ENCODE assay signal across 1 cellular context in genomic region chr14:89440997-89441909, GRCh38.
TF ChIP-seq lines count a peak whose summit lies in the region.

No MANE protein-coding gene starts in this region.

TF ChIP-seq in IMR-90, 13 proteins besides CTCF, POLR2A, EP300 and RAD21:
- no peak for TF ChIP-seq MAFK (IDR thresholded peaks at IDR 0.05; ENCODE audit: low read depth, low read length)
- TF ChIP-seq SMC3 (IDR thresholded peaks at IDR 0.05; ENCODE audit: low read depth, low read length): no peak
- TF ChIP-seq FOS (IDR thresholded peaks at IDR 0.05; ENCODE audit: low read depth, low read length): no peak
- no peak for TF ChIP-seq RCOR1 (IDR thresholded peaks at IDR 0.05; ENCODE audit: insufficient replicate concordance, low read length)
- TF ChIP-seq, protein P1, sequence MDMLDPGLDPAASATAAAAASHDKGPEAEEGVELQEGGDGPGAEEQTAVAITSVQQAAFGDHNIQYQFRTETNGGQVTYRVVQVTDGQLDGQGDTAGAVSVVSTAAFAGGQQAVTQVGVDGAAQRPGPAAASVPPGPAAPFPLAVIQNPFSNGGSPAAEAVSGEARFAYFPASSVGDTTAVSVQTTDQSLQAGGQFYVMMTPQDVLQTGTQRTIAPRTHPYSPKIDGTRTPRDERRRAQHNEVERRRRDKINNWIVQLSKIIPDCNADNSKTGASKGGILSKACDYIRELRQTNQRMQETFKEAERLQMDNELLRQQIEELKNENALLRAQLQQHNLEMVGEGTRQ (IDR thresholded peaks at IDR 0.05; ENCODE audit: low read depth, low read length): no peak
- TF ChIP-seq, protein P2, sequence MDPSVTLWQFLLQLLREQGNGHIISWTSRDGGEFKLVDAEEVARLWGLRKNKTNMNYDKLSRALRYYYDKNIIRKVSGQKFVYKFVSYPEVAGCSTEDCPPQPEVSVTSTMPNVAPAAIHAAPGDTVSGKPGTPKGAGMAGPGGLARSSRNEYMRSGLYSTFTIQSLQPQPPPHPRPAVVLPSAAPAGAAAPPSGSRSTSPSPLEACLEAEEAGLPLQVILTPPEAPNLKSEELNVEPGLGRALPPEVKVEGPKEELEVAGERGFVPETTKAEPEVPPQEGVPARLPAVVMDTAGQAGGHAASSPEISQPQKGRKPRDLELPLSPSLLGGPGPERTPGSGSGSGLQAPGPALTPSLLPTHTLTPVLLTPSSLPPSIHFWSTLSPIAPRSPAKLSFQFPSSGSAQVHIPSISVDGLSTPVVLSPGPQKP (IDR thresholded peaks at IDR 0.05; ENCODE audit: borderline replicate concordance, low read depth, low read length): no peak
- no peak for TF ChIP-seq RFX5 (IDR thresholded peaks at IDR 0.05; ENCODE audit: low read depth, low read length)
- TF ChIP-seq CEBPB (IDR thresholded peaks at IDR 0.05; ENCODE audit: low read depth, low read length): no peak
- no peak for TF ChIP-seq BHLHE40 (IDR thresholded peaks at IDR 0.05; ENCODE audit: low read depth, low read length)
- no peak for TF ChIP-seq MXI1 (IDR thresholded peaks at IDR 0.05; ENCODE audit: borderline replicate concordance, low read depth, low read length)
- no peak for TF ChIP-seq CHD1 (IDR thresholded peaks at IDR 0.05; ENCODE audit: low read depth, low read length)
- no peak for TF ChIP-seq NFE2L2 (IDR thresholded peaks at IDR 0.05; ENCODE audit: low read depth, low read length)
- no peak for TF ChIP-seq MAZ (IDR thresholded peaks at IDR 0.05; ENCODE audit: borderline replicate concordance, low read depth, low read length)
